1 cellular context compared by ENCODE assay signal in genomic region chr1:59730759-59731478, GRCh38.
TF ChIP-seq lines count a peak whose summit lies in the region.

No MANE protein-coding gene starts in this region.

TF ChIP-seq in K562, 482 proteins besides CTCF, POLR2A, EP300 and RAD21 (continued from another document):
- no peak for TF ChIP-seq ZNF586 (CRISPR knock-in tag; conservative IDR thresholded peaks at IDR 0.05)
- TF ChIP-seq XRCC4 (IDR thresholded peaks at IDR 0.05; ENCODE audit: extremely low read depth, insufficient read depth, insufficient read length), result no peak
- peak; percentile 86 for TF ChIP-seq NFE2L1 (tag; IDR thresholded peaks at IDR 0.05; ENCODE audit: borderline replicate concordance, low read depth)
- TF ChIP-seq SMARCE1 (IDR thresholded peaks at IDR 0.05), result peak; percentile 67
- TF ChIP-seq ZNF407 (IDR thresholded peaks at IDR 0.05; ENCODE audit: low read depth), result no peak
- TF ChIP-seq ZNF318 (IDR thresholded peaks at IDR 0.05; ENCODE audit: borderline replicate concordance in 1 of 2, low read depth in 1 of 2), result no peak
- TF ChIP-seq SREBF2 (CRISPR knock-in tag; IDR thresholded peaks at IDR 0.05), result no peak
- TF ChIP-seq ZNF717 (CRISPR knock-in tag; IDR thresholded peaks at IDR 0.05), result no peak
- no peak for TF ChIP-seq ZKSCAN3 (CRISPR knock-in tag; IDR thresholded peaks at IDR 0.05)
- no peak for TF ChIP-seq WHSC1 (IDR thresholded peaks at IDR 0.05; ENCODE audit: low read length)
- TF ChIP-seq ZNF347 (CRISPR knock-in tag; IDR thresholded peaks at IDR 0.05; ENCODE audit: low read depth), result no peak
